ENCODE assay signal across 18 cellular contexts in the genomic region with DNA sequence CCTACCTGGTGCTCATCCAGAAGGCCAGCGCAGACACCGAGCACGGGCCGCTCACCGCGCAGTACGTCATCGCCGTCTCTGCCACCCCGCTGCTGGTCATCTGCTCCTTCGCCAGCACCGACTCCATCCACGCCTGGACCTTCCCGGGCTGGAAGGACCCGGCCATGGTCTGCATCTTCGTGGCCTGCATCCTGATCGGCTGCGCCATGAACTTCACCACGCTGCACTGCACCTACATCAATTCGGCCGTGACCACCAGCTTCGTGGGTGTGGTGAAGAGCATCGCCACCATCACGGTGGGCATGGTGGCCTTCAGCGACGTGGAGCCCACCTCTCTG. TPM values are rescaled to one million over a fixed set of nuclear protein-coding genes. Genes with fewer than 3 reads are reported as not detected.
DNase-seq lines count a peak whose midpoint lies in the region; ATAC-seq and TF ChIP-seq lines count a peak whose summit lies in the region.
"Had no signal": no experiment of that assay in that cellular context is flagged by ENCODE, and none has a peak within 500 bp of the region (broad histone marks: within the 10 kb centered on the region; RNA-seq: fewer than 3 reads in every experiment).

No MANE protein-coding gene starts in this region.

- peaks cover 18% of the 10 kb centered on the region for H3K4me1 Mint-ChIP-seq in activated CD4-positive, alpha-beta T cell treated with anti-CD3 and anti-CD28 coated beads for 36 hours
- H3K4me1 Mint-ChIP-seq in T-cell (peaks cover 25 to 33% (median 32%) of the 10 kb centered on the region in 3 donors), endodermal cell (peaks cover 4% of the 10 kb centered on the region), osteocyte (ENCODE audit: unreplicated experiment) (peaks cover 13% of the 10 kb centered on the region)

- H3K27ac ChIP-seq in endodermal cell (ENCODE audit: low read depth, low read length) = no peak overlapping the region
- H3K27ac ChIP-seq: A549, adrenal gland, prostate gland, uterus had no signal

- 95 to 98% methylated on average over 23 to 26 of the region's 26 CpGs for WGBS in endodermal cell (ENCODE audit: insufficient coverage in 1 of 2, insufficient read length in 1 of 2), 2 experiments

- POLR2A ChIA-PET in activated CD4-positive, alpha-beta T cell treated with anti-CD3 and anti-CD28 coated beads for 36 hours (lab: Charles Lee) = no interaction called here
- POLR2A ChIA-PET in T-cell (lab: Charles Lee) = no interaction called here

- H3K36me3 Mint-ChIP-seq in activated CD4-positive, alpha-beta T cell treated with anti-CD3 and anti-CD28 coated beads for 36 hours (ENCODE audit: low read depth) = no peaks in the 10 kb centered on the region
- no peaks in the 10 kb centered on the region for H3K36me3 Mint-ChIP-seq in T-cell
- H3K36me3 Mint-ChIP-seq in endodermal cell (ENCODE audit: low read depth) = no peaks in the 10 kb centered on the region
- no peaks in the 10 kb centered on the region for H3K36me3 Mint-ChIP-seq in osteocyte (ENCODE audit: unreplicated experiment)

- CTCF ChIA-PET in activated CD4-positive, alpha-beta T cell treated with anti-CD3 and anti-CD28 coated beads for 36 hours (lab: Charles Lee) = interaction anchor here (1.5 kb wide), 1 partner anchor 22 kb away, joined by 4 read pairs; no protein-coding TSS in a partner anchor
- CTCF ChIA-PET in T-cell (lab: Charles Lee) = no interaction called here

- H3K27me3 Mint-ChIP-seq in activated CD4-positive, alpha-beta T cell treated with anti-CD3 and anti-CD28 coated beads for 36 hours = peaks cover 45% of the 10 kb centered on the region
- H3K27me3 Mint-ChIP-seq in T-cell = peaks cover 48 to 50% of the 10 kb centered on the region in 2 donors
- peaks cover 71% of the 10 kb centered on the region for H3K27me3 Mint-ChIP-seq in endodermal cell (ENCODE audit: insufficient read depth)
- peaks cover 30% of the 10 kb centered on the region for H3K27me3 Mint-ChIP-seq in osteocyte (ENCODE audit: unreplicated experiment)

- ATAC-seq in activated CD4-positive, alpha-beta T cell treated with anti-CD3 and anti-CD28 coated beads for 36 hours = no peak
- ATAC-seq in T-cell (replicated peaks in 1 of 4) (no peak), GM18517 (IDR thresholded peaks at IDR 0.05; ENCODE audit: unreplicated experiment) (no peak)
- ATAC-seq: A549, PC-3 had no signal

- H3K9me3 ChIP-seq in endodermal cell (ENCODE audit: control insufficient read depth, low read length) = no peaks in the 10 kb centered on the region
- H3K9me3 ChIP-seq: A549, adrenal gland, prostate gland, uterus had no signal

- no peak for DNase-seq in activated CD4-positive, alpha-beta T cell treated with anti-CD3 and anti-CD28 coated beads for 36 hours
- no peak for DNase-seq in activated CD4-positive, alpha-beta T cell treated with anti-CD3 and anti-CD28 coated beads for 4 hours
- DNase-seq in T-cell (no peak), endodermal cell (no peak), osteocyte (ENCODE audit: extremely low spot score, unreplicated experiment) (no peak), AG08396 (ENCODE audit: low spot score) (no peak), ecto neural progenitor cell (ENCODE audit: low spot score) (no peak)
- DNase-seq: adrenal gland, cerebellar nuclear complex, NCI-H2107, NCI-H526 treated with DMSO at 0.1 percent for 48 hours, PC-3, uterus had no signal

- intact Hi-C loops in activated CD4-positive, alpha-beta T cell treated with anti-CD3 and anti-CD28 coated beads for 36 hours (cut with DNase I, micrococcal nuclease) = loop anchor here (5.0 to 10.0 kb wide), 2 partner anchors 79 to 573 kb away; no protein-coding TSS in a partner anchor

- no peaks in the 10 kb centered on the region for H3K36me3 ChIP-seq in endodermal cell (ENCODE audit: control insufficient read depth, insufficient read depth, low read length)
- H3K36me3 ChIP-seq: adrenal gland, prostate gland, uterus had no signal

- H3K4me3 ChIP-seq in endodermal cell (ENCODE audit: low read length) = no peak overlapping the region
- H3K4me3 ChIP-seq: A549, adrenal gland, prostate gland, uterus had no signal

- peaks cover 62% of the 10 kb centered on the region for H3K27me3 ChIP-seq in endodermal cell (ENCODE audit: control insufficient read depth, insufficient read depth, low read length, poor library complexity, severe bottlenecking)

- no peaks in the 10 kb centered on the region for H3K9me3 Mint-ChIP-seq in activated CD4-positive, alpha-beta T cell treated with anti-CD3 and anti-CD28 coated beads for 36 hours (ENCODE audit: low read depth)
- H3K9me3 Mint-ChIP-seq in T-cell = no peaks in the 10 kb centered on the region
- H3K9me3 Mint-ChIP-seq in endodermal cell = no peaks in the 10 kb centered on the region
- H3K9me3 Mint-ChIP-seq in osteocyte (ENCODE audit: unreplicated experiment) = no peaks in the 10 kb centered on the region

- TF ChIP-seq CTCF in endodermal cell (conservative IDR thresholded peaks at IDR 0.05) (no peak), osteocyte (IDR thresholded peaks at IDR 0.05) (no peak)

- no peaks in the 10 kb centered on the region for H3K4me1 ChIP-seq in endodermal cell (ENCODE audit: control insufficient read depth, insufficient read depth, low read length)
- H3K4me1 ChIP-seq: A549 had no signal

- H3K27ac Mint-ChIP-seq in activated CD4-positive, alpha-beta T cell treated with anti-CD3 and anti-CD28 coated beads for 36 hours = no peak overlapping the region
- H3K27ac Mint-ChIP-seq in T-cell = no peak overlapping the region
- H3K27ac Mint-ChIP-seq in endodermal cell = no peak overlapping the region
- no peak overlapping the region for H3K27ac Mint-ChIP-seq in osteocyte (ENCODE audit: unreplicated experiment)
- H3K27ac Mint-ChIP-seq: CD14-positive monocyte had no signal

- H3K4me3 Mint-ChIP-seq in activated CD4-positive, alpha-beta T cell treated with anti-CD3 and anti-CD28 coated beads for 36 hours = peak overlapping the region; percentile 47
- peak overlapping the region; percentile 39 to 81 (median 39) for H3K4me3 Mint-ChIP-seq in T-cell
- H3K4me3 Mint-ChIP-seq in endodermal cell = peak overlapping the region; percentile 57
- H3K4me3 Mint-ChIP-seq in osteocyte (ENCODE audit: unreplicated experiment) = peak overlapping the region; percentile 54

- no peak overlapping the region for H3K9ac ChIP-seq in endodermal cell (ENCODE audit: extremely low read depth, low read length, poor library complexity, severe bottlenecking)

RNA-seq across cellular contexts. Expression of gene SLC35D3, which starts 1.8 kb away (rescaled TPM):
- total RNA-seq in activated CD4-positive, alpha-beta T cell treated with anti-CD3 and anti-CD28 coated beads for 36 hours = not detected
- total RNA-seq in T-cell (not detected), endodermal cell (under 1 TPM in 1 of 2 donors, not detected in 1; 0.44 TPM), osteocyte (not detected in 2 replicates)
- not detected for polyA plus RNA-seq in endodermal cell (2013, experiment 1 of 2)
- polyA plus RNA-seq in endodermal cell (2013, experiment 2 of 2) = not detected
- total RNA-seq: fibroblast of villous mesenchyme, PC-3, uterus had no signal
- polyA plus RNA-seq: A549, CD14-positive monocyte had no signal
